Comparison of ENCODE assay signal across 15 cellular contexts in genomic region chr4:185017964-185018772, GRCh38. TPM values are rescaled to one million over a fixed set of nuclear protein-coding genes. Genes with fewer than 3 reads are reported as not detected.
DNase-seq lines count a peak whose midpoint lies in the region; ATAC-seq, FAIRE-seq and TF ChIP-seq lines count a peak whose summit lies in the region.
"Had no signal": no experiment of that assay in that cellular context is flagged by ENCODE, and none has a peak within 500 bp of the region (broad histone marks: within the 10 kb centered on the region; RNA-seq: fewer than 3 reads in every experiment).

HELT (plus strand) TSS chr4:185018490; CDS start chr4:185018929, 439 bp downstream.

- H3K27me3 Mint-ChIP-seq in activated T-helper 2 cell treated with anti-CD3 and anti-CD28 coated beads, Interferon-gamma antibody, Interleukin-2, Interleukin-4, amounts not matched to agents 10 μg/mL and 5 μg/mL and 100 μg/mL, durations not matched to agents 14 hours and 24 hours and 36 hours (ENCODE audit: low read depth), result peaks cover 83% of the 10 kb centered on the region
- peaks cover 98% of the 10 kb centered on the region for H3K27me3 Mint-ChIP-seq in mesothelial cell of epicardium (ENCODE audit: low read depth)

- peaks cover 100% of the 10 kb centered on the region for H3K27me3 ChIP-seq in HUES48 (ENCODE audit: control insufficient read depth, insufficient read depth, low read length)

- intact Hi-C loops in activated T-helper 2 cell treated with anti-CD3 and anti-CD28 coated beads, Interferon-gamma antibody, Interleukin-2, Interleukin-4, amounts not matched to agents 10 μg/mL and 5 μg/mL and 100 μg/mL, durations not matched to agents 14 hours and 24 hours and 36 hours (cut with micrococcal nuclease), result loop anchor here (2.0 to 10.0 kb wide), 3 partner anchors 517 to 1709 kb away; partner anchors contain the start of genes PDLIM3 and STOX2

- H3K4me1 ChIP-seq in HUES48 (ENCODE audit: control insufficient read depth, insufficient read depth, low read length), result peaks cover 53% of the 10 kb centered on the region

- H3K36me3 ChIP-seq in HUES48 (ENCODE audit: control insufficient read depth, insufficient read depth, low read length), result no peaks in the 10 kb centered on the region
- H3K36me3 ChIP-seq: esophagus squamous epithelium had no signal

- TF ChIP-seq POLR2A in GM12891 (IDR thresholded peaks at IDR 0.05; ENCODE audit: low read depth, low read length), result no peak

- TF ChIP-seq CTCF in mesothelial cell of epicardium (IDR thresholded peaks at IDR 0.05; ENCODE audit: unreplicated experiment), result no peak

- no peak within 1 kb of the TSS for H3K4me3 Mint-ChIP-seq in activated T-helper 2 cell treated with anti-CD3 and anti-CD28 coated beads, Interferon-gamma antibody, Interleukin-2, Interleukin-4, amounts not matched to agents 10 μg/mL and 5 μg/mL and 100 μg/mL, durations not matched to agents 14 hours and 24 hours and 36 hours (ENCODE audit: low read depth)
- peak within 1 kb of the TSS; percentile 16 for H3K4me3 Mint-ChIP-seq in mesothelial cell of epicardium
- H3K4me3 Mint-ChIP-seq: activated T-cell treated with anti-CD3 and anti-CD28 coated beads, Interleukin-2, amount 50 U/mL, for 24 hours; natural killer cell treated with Interleukin-12 subunit alpha and Interleukin-12 subunit beta and Interleukin-15 and Interleukin-18, amount 100 ng/mL, for 72 hours had no signal

- H3K4me3 ChIP-seq in HUES48 (ENCODE audit: low read depth, low read length), result peak within 1 kb of the TSS; percentile 48

- peaks cover 5% of the 10 kb centered on the region for H3K4me1 Mint-ChIP-seq in activated T-helper 2 cell treated with anti-CD3 and anti-CD28 coated beads, Interferon-gamma antibody, Interleukin-2, Interleukin-4, amounts not matched to agents 10 μg/mL and 5 μg/mL and 100 μg/mL, durations not matched to agents 14 hours and 24 hours and 36 hours (ENCODE audit: low read depth)
- H3K4me1 Mint-ChIP-seq in mesothelial cell of epicardium, result peaks cover 18% of the 10 kb centered on the region

- H3K27ac Mint-ChIP-seq in activated T-helper 2 cell treated with anti-CD3 and anti-CD28 coated beads, Interferon-gamma antibody, Interleukin-2, Interleukin-4, amounts not matched to agents 10 μg/mL and 5 μg/mL and 100 μg/mL, durations not matched to agents 14 hours and 24 hours and 36 hours, result peak within 1 kb of the TSS; percentile 38
- no peak within 1 kb of the TSS for H3K27ac Mint-ChIP-seq in mesothelial cell of epicardium
- H3K27ac Mint-ChIP-seq: activated T-cell treated with anti-CD3 and anti-CD28 coated beads, Interleukin-2, amount 50 U/mL, for 24 hours; natural killer cell treated with Interleukin-12 subunit alpha and Interleukin-12 subunit beta and Interleukin-15 and Interleukin-18, amount 100 ng/mL, for 72 hours had no signal

- no peaks in the 10 kb centered on the region for H3K9me3 ChIP-seq in HUES48 (ENCODE audit: control insufficient read depth, insufficient read depth, low read length)
- H3K9me3 ChIP-seq: esophagus squamous epithelium had no signal

- no peak within 1 kb of the TSS for H3K27ac ChIP-seq in HUES48 (ENCODE audit: low read depth, low read length)
- H3K27ac ChIP-seq: esophagus squamous epithelium, HL-60 had no signal

- ATAC-seq in GM21786 (IDR thresholded peaks at IDR 0.05; ENCODE audit: unreplicated experiment), result no peak

- FAIRE-seq in GM12891 (lab: Jason Lieb, UNC), result no peak
- FAIRE-seq: islet of Langerhans, RCC 7860 had no signal

- DNase-seq in D341Med (ENCODE audit: low spot score) (peak; percentile 70), mesothelial cell of epicardium (ENCODE audit: low spot score in 2 of 2, unreplicated experiment in 2 of 2) (no peak), NCI-H1092 treated with DMSO at 0.1 percent for 48 hours (lab: John Stamatoyannopoulos, UW) (no peak), GM12891 (ENCODE audit: insufficient read length, low spot score) (no peak)
- no peak for DNase-seq in activated T-helper 2 cell treated with anti-CD3 and anti-CD28 coated beads, Interferon-gamma antibody, Interleukin-2, Interleukin-4, amounts not matched to agents 10 μg/mL and 5 μg/mL and 100 μg/mL, durations not matched to agents 14 hours and 24 hours and 36 hours (ENCODE audit: low spot score)
- DNase-seq: activated T-cell treated with anti-CD3 and anti-CD28 coated beads, Interleukin-2, amount 50 U/mL, for 24 hours; central memory CD4-positive, alpha-beta T cell; esophagus squamous epithelium; stimulated activated CD4-positive, alpha-beta T cell treated with anti-CD3 and anti-CD28 coated beads, Interleukin-12 subunit alpha, Interleukin-12 subunit beta, amount 100 ng/mL, for 4 hours had no signal

- H3K9me3 Mint-ChIP-seq in activated T-helper 2 cell treated with anti-CD3 and anti-CD28 coated beads, Interferon-gamma antibody, Interleukin-2, Interleukin-4, amounts not matched to agents 10 μg/mL and 5 μg/mL and 100 μg/mL, durations not matched to agents 14 hours and 24 hours and 36 hours, result no peaks in the 10 kb centered on the region
- no peaks in the 10 kb centered on the region for H3K9me3 Mint-ChIP-seq in mesothelial cell of epicardium
- H3K9me3 Mint-ChIP-seq: activated T-cell treated with anti-CD3 and anti-CD28 coated beads, Interleukin-2, amount 50 U/mL, for 24 hours; natural killer cell treated with Interleukin-12 subunit alpha and Interleukin-12 subunit beta and Interleukin-15 and Interleukin-18, amount 100 ng/mL, for 72 hours had no signal

- H3K9ac ChIP-seq in HUES48 (ENCODE audit: low read depth, low read length), result no peak within 1 kb of the TSS

- no peaks in the 10 kb centered on the region for H3K36me3 Mint-ChIP-seq in activated T-helper 2 cell treated with anti-CD3 and anti-CD28 coated beads, Interferon-gamma antibody, Interleukin-2, Interleukin-4, amounts not matched to agents 10 μg/mL and 5 μg/mL and 100 μg/mL, durations not matched to agents 14 hours and 24 hours and 36 hours (ENCODE audit: low read depth)
- H3K36me3 Mint-ChIP-seq in mesothelial cell of epicardium, result no peaks in the 10 kb centered on the region
- H3K36me3 Mint-ChIP-seq: natural killer cell treated with Interleukin-12 subunit alpha and Interleukin-12 subunit beta and Interleukin-15 and Interleukin-18, amount 100 ng/mL, for 72 hours had no signal

TF ChIP-seq in GM12891, 5 proteins besides CTCF, POLR2A, EP300 and RAD21:
- TF ChIP-seq SPI1 (IDR thresholded peaks at IDR 0.05; ENCODE audit: low read depth, low read length) (no peak), POU2F2 (IDR thresholded peaks at IDR 0.05; ENCODE audit: low read depth, low read length) (no peak), PAX5 (IDR thresholded peaks at IDR 0.05; ENCODE audit: insufficient read depth, low read length, severe bottlenecking) (no peak), POLR2AphosphoS5 (IDR thresholded peaks at IDR 0.05; ENCODE audit: low read depth, low read length) (no peak), TAF1 (IDR thresholded peaks at IDR 0.05; ENCODE audit: low read depth, low read length) (no peak)

RNA-seq across cellular contexts. Expression of gene HELT, which starts in this region (rescaled TPM):
- not detected in 2 replicates for total RNA-seq in activated T-helper 2 cell treated with anti-CD3 and anti-CD28 coated beads, Interferon-gamma antibody, Interleukin-2, Interleukin-4, amounts not matched to agents 10 μg/mL and 5 μg/mL and 100 μg/mL, durations not matched to agents 14 hours and 24 hours and 36 hours
- not detected in 3 replicates for total RNA-seq in mesothelial cell of epicardium
- not detected for polyA plus RNA-seq in GM12891 (2012; ENCODE audit: low read depth, missing spikeins)
- total RNA-seq: esophagus squamous epithelium; natural killer cell treated with Interleukin-12 subunit alpha and Interleukin-12 subunit beta and Interleukin-15 and Interleukin-18, amount 100 ng/mL, for 72 hours had no signal
